In the genomic region with DNA sequence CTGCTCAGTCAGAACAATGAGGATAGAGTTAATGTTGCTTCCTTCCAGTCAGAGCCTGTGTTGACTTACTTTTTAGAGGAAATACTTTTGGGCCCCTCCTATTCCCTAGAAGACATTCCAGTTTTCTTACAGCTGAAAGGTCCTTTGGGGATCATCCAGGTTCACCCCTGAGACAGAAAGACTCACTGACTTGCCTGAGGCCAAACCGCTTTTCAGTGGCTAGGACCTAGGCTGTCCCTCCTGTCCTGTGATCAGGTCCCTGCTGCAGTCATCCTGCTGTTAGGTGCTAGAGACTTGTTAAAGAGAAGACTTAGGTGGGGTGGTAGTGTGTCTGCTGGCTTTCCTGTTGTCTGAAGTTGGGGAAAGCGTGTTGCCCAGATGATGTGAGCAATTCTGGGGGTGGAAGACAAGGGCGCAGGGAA, we compare ENCODE assay signal across 8 cellular contexts. TPM values are rescaled to one million over a fixed set of nuclear protein-coding genes. Genes with fewer than 3 reads are reported as not detected.
DNase-seq lines count a peak whose midpoint lies in the region; ATAC-seq and TF ChIP-seq lines count a peak whose summit lies in the region.

No MANE protein-coding gene starts in this region.

- CTCF ChIA-PET in A673 (lab: Charles Lee) = no interaction called here

- peak; percentile 18 for ATAC-seq in activated T-helper 17 cell treated with anti-CD3 and anti-CD28 coated beads, Interleukin-2, amount 50 U/mL, for 72 hours (replicated peaks)
- ATAC-seq in stimulated activated memory B cell treated with anti-CD40 and anti-IgM and Interleukin-4, amounts not matched to agents 10 μg/mL and 1 μg/mL and 100 μg/mL, for 72 hours = no peak

- no peaks in the 10 kb centered on the region for H3K9me3 Mint-ChIP-seq in T-helper 2 cell treated with Interferon-gamma antibody and Interleukin-4, amounts not matched to agents 5 μg/mL and 100 μg/mL, for 36 hours
- H3K9me3 Mint-ChIP-seq in activated T-helper 17 cell treated with anti-CD3 and anti-CD28 coated beads, Interleukin-2, amount 50 U/mL, for 72 hours = no peaks in the 10 kb centered on the region
- H3K9me3 Mint-ChIP-seq in stimulated activated memory B cell treated with anti-CD40 and anti-IgM and Interleukin-4, amounts not matched to agents 10 μg/mL and 1 μg/mL and 100 μg/mL, for 72 hours = no peaks in the 10 kb centered on the region

- peak overlapping the region; percentile 42 for H3K27ac Mint-ChIP-seq in T-helper 2 cell treated with Interferon-gamma antibody and Interleukin-4, amounts not matched to agents 5 μg/mL and 100 μg/mL, for 36 hours
- peak overlapping the region; percentile 26 for H3K27ac Mint-ChIP-seq in activated T-helper 17 cell treated with anti-CD3 and anti-CD28 coated beads, Interleukin-2, amount 50 U/mL, for 72 hours
- H3K27ac Mint-ChIP-seq in stimulated activated memory B cell treated with anti-CD40 and anti-IgM and Interleukin-4, amounts not matched to agents 10 μg/mL and 1 μg/mL and 100 μg/mL, for 72 hours = peak overlapping the region; percentile 85

- TF ChIP-seq CTCF in hepatocyte (IDR thresholded peaks at IDR 0.05; ENCODE audit: poor library complexity) (no peak), A673 (conservative IDR thresholded peaks at IDR 0.05; ENCODE audit: low read depth, low read length) (no peak)

- H4K20me1 ChIP-seq in hepatocyte (ENCODE audit: insufficient read depth, poor library complexity, severe bottlenecking) = no peaks in the 10 kb centered on the region

- no peak overlapping the region for H3K4me3 Mint-ChIP-seq in T-helper 2 cell treated with Interferon-gamma antibody and Interleukin-4, amounts not matched to agents 5 μg/mL and 100 μg/mL, for 36 hours
- H3K4me3 Mint-ChIP-seq in activated T-helper 17 cell treated with anti-CD3 and anti-CD28 coated beads, Interleukin-2, amount 50 U/mL, for 72 hours = peak overlapping the region; percentile 29
- H3K4me3 Mint-ChIP-seq in stimulated activated memory B cell treated with anti-CD40 and anti-IgM and Interleukin-4, amounts not matched to agents 10 μg/mL and 1 μg/mL and 100 μg/mL, for 72 hours = peak overlapping the region; percentile 5

- H3K36me3 ChIP-seq in hepatocyte (replicated peaks; ENCODE audit: insufficient read depth, low read depth) (no peaks in the 10 kb centered on the region), A673 (ENCODE audit: insufficient read depth, low read length, poor library complexity, severe bottlenecking) (no peaks in the 10 kb centered on the region)

- H3K4me3 ChIP-seq in hepatocyte (no peak overlapping the region), A673 (ENCODE audit: low read depth, low read length, poor library complexity, severe bottlenecking) (no peak overlapping the region)

- peaks cover 66% of the 10 kb centered on the region for H3K4me1 Mint-ChIP-seq in T-helper 2 cell treated with Interferon-gamma antibody and Interleukin-4, amounts not matched to agents 5 μg/mL and 100 μg/mL, for 36 hours (ENCODE audit: low read depth)
- H3K4me1 Mint-ChIP-seq in activated T-helper 17 cell treated with anti-CD3 and anti-CD28 coated beads, Interleukin-2, amount 50 U/mL, for 72 hours = peaks cover 71% of the 10 kb centered on the region
- peaks cover 97% of the 10 kb centered on the region for H3K4me1 Mint-ChIP-seq in stimulated activated memory B cell treated with anti-CD40 and anti-IgM and Interleukin-4, amounts not matched to agents 10 μg/mL and 1 μg/mL and 100 μg/mL, for 72 hours

- BruUV-seq in A673 (replicated peaks; lab: Mats Ljungman, UMichigan) = no TSS peak

- H3K9me3 ChIP-seq in hepatocyte (ENCODE audit: low read depth) (no peaks in the 10 kb centered on the region), A673 (ENCODE audit: low read depth, low read length, poor library complexity, severe bottlenecking) (no peaks in the 10 kb centered on the region)

- intact Hi-C loops in A673 (cut with micrococcal nuclease; ENCODE audit: unreplicated experiment) = no loop called here

- no peaks in the 10 kb centered on the region for H3K27me3 ChIP-seq in hepatocyte
- no peaks in the 10 kb centered on the region for H3K27me3 ChIP-seq in A673 (replicated peaks; ENCODE audit: insufficient read depth, low read depth, low read length, poor library complexity)

- H2AFZ ChIP-seq in hepatocyte = no peak overlapping the region

- POLR2A ChIA-PET in A673 (lab: Charles Lee; ENCODE audit: low non-redundant PET) = no interaction called here

- no peak for DNase-seq in T-helper 2 cell treated with Interferon-gamma antibody and Interleukin-4, amounts not matched to agents 5 μg/mL and 100 μg/mL, for 36 hours (ENCODE audit: low spot score)
- DNase-seq in T-helper 2 cell = no peak
- no peak for DNase-seq in hepatocyte (ENCODE audit: low spot score)
- DNase-seq in Kasumi-1 (lab: John Stamatoyannopoulos, UW) = no peak
- DNase-seq in A673 (ENCODE audit: low spot score) = no peak
- no peak for DNase-seq in NCI-H1694 (lab: John Stamatoyannopoulos, UW)

- H3K27ac ChIP-seq in hepatocyte (peak overlapping the region; percentile 88), A673 (ENCODE audit: low read depth, low read length, poor library complexity, severe bottlenecking) (no peak overlapping the region)

- H3K4me1 ChIP-seq in hepatocyte (ENCODE audit: insufficient read depth) (peaks cover 69% of the 10 kb centered on the region), A673 (ENCODE audit: insufficient read depth, low read length, poor library complexity, severe bottlenecking) (no peaks in the 10 kb centered on the region)

- H3K36me3 Mint-ChIP-seq in T-helper 2 cell treated with Interferon-gamma antibody and Interleukin-4, amounts not matched to agents 5 μg/mL and 100 μg/mL, for 36 hours (ENCODE audit: low read depth) = peaks cover 10% of the 10 kb centered on the region
- peaks cover 63% of the 10 kb centered on the region for H3K36me3 Mint-ChIP-seq in activated T-helper 17 cell treated with anti-CD3 and anti-CD28 coated beads, Interleukin-2, amount 50 U/mL, for 72 hours (ENCODE audit: low read depth)
- H3K36me3 Mint-ChIP-seq in stimulated activated memory B cell treated with anti-CD40 and anti-IgM and Interleukin-4, amounts not matched to agents 10 μg/mL and 1 μg/mL and 100 μg/mL, for 72 hours = peaks cover 20% of the 10 kb centered on the region

- H3K27me3 Mint-ChIP-seq in T-helper 2 cell treated with Interferon-gamma antibody and Interleukin-4, amounts not matched to agents 5 μg/mL and 100 μg/mL, for 36 hours (ENCODE audit: low read depth) = no peaks in the 10 kb centered on the region
- no peaks in the 10 kb centered on the region for H3K27me3 Mint-ChIP-seq in activated T-helper 17 cell treated with anti-CD3 and anti-CD28 coated beads, Interleukin-2, amount 50 U/mL, for 72 hours
- no peaks in the 10 kb centered on the region for H3K27me3 Mint-ChIP-seq in stimulated activated memory B cell treated with anti-CD40 and anti-IgM and Interleukin-4, amounts not matched to agents 10 μg/mL and 1 μg/mL and 100 μg/mL, for 72 hours

- peaks cover 81% of the 10 kb centered on the region for H3K79me2 ChIP-seq in hepatocyte

- 62% methylated on average over 3 of the region's 3 CpGs for WGBS in hepatocyte (ENCODE audit: low lambda C conversion rate, missing lambda C conversion rate)

- H3K4me2 ChIP-seq in hepatocyte = peak overlapping the region; percentile 38

- no peaks in the 10 kb centered on the region for H3K9me2 ChIP-seq in hepatocyte (replicated peaks; ENCODE audit: insufficient read depth)

RNA-seq across cellular contexts. Expression of a gene that starts 39.6 kb away (rescaled TPM):
- 10 to 100 TPM; 76.9 to 96.4 TPM for total RNA-seq in activated T-helper 17 cell treated with anti-CD3 and anti-CD28 coated beads, Interleukin-2, amount 50 U/mL, for 72 hours
- total RNA-seq in hepatocyte = 16.2 and 28.4 TPM in 2 replicates
- polyA plus RNA-seq in hepatocyte = 15.7 and 16.3 TPM in 2 replicates
- total RNA-seq in A673 (2021) = 9.2 and 13.1 TPM in 2 replicates

Comparison
In these comparisons a context has a peak if more than half of its experiments do, and no peak if none do; other contexts are left out.
1. H3K27ac Mint-ChIP-seq: peak in every context shown above with its lines; median percentile 85 in stimulated activated memory B cell treated with anti-CD40 and anti-IgM and Interleukin-4, amounts not matched to agents 10 μg/mL and 1 μg/mL and 100 μg/mL, for 72 hours; 42 in T-helper 2 cell treated with Interferon-gamma antibody and Interleukin-4, amounts not matched to agents 5 μg/mL and 100 μg/mL, for 36 hours; 26 in activated T-helper 17 cell treated with anti-CD3 and anti-CD28 coated beads, Interleukin-2, amount 50 U/mL, for 72 hours.